8 cellular contexts compared by ENCODE assay signal in genomic region chr13:23558675-23559536, GRCh38. TPM values are rescaled to one million over a fixed set of nuclear protein-coding genes. Genes with fewer than 3 reads are reported as not detected.
DNase-seq lines count a peak whose midpoint lies in the region; ATAC-seq and TF ChIP-seq lines count a peak whose summit lies in the region.

No MANE protein-coding gene starts in this region.

- peak; percentile 31 for DNase-seq in HuH-7 (ENCODE audit: low spot score)
- DNase-seq in SKM-1 (lab: John Stamatoyannopoulos, UW; ENCODE audit: unreplicated experiment): peak; percentile 93
- DNase-seq in foreskin keratinocyte: peak; percentile 82 to 87
- DNase-seq in HK-2 (ENCODE audit: unreplicated experiment): no peak

- ATAC-seq in foreskin keratinocyte (peak; percentile 93), HG03521 (IDR thresholded peaks at IDR 0.05; ENCODE audit: unreplicated experiment) (no peak), GM19395 (IDR thresholded peaks at IDR 0.05; ENCODE audit: unreplicated experiment) (no peak)

- H3K27me3 ChIP-seq in foreskin keratinocyte (no peaks in the 10 kb centered on the region), skeletal muscle satellite cell (ENCODE audit: control insufficient read depth, insufficient read depth, low read length) (no peaks in the 10 kb centered on the region)

- H3K4me1 ChIP-seq in foreskin keratinocyte (peaks cover 6% of the 10 kb centered on the region), skeletal muscle satellite cell (ENCODE audit: control insufficient read depth, insufficient read depth, low read length) (peaks cover 15% of the 10 kb centered on the region)

- H3K9ac ChIP-seq in skeletal muscle satellite cell (ENCODE audit: low read depth, low read length): peak overlapping the region; percentile 61

- no peaks in the 10 kb centered on the region for H3K9me3 ChIP-seq in skeletal muscle satellite cell (replicated peaks; ENCODE audit: low read length)

- H3K4me2 ChIP-seq in skeletal muscle satellite cell (ENCODE audit: low read length): peak overlapping the region; percentile 79

- peak overlapping the region; percentile 53 for H3K4me3 ChIP-seq in skeletal muscle satellite cell (ENCODE audit: low read length)

- H3K27ac ChIP-seq in C4-2B: peak overlapping the region; percentile 49
- peak overlapping the region; percentile 30 for H3K27ac ChIP-seq in foreskin keratinocyte

- H3K36me3 ChIP-seq in skeletal muscle satellite cell (ENCODE audit: insufficient read depth, low read length): no peaks in the 10 kb centered on the region

- no peak for TF ChIP-seq CTCF in C4-2B (conservative IDR thresholded peaks at IDR 0.05)
- no peak for TF ChIP-seq CTCF in foreskin keratinocyte (conservative IDR thresholded peaks at IDR 0.05)

RNA-seq across cellular contexts. Expression of gene TNFRSF19, which starts 11.3 kb away (rescaled TPM):
- 0.78 and 0.81 TPM in 2 replicates for total RNA-seq in foreskin keratinocyte
- polyA plus RNA-seq in foreskin keratinocyte: 0.28 and 0.31 TPM in 2 replicates
- total RNA-seq in skeletal muscle satellite cell (2012; rRNA removed): 2.3 and 3.1 TPM in 2 replicates
